1 cellular context compared by ENCODE assay signal in the genomic region with DNA sequence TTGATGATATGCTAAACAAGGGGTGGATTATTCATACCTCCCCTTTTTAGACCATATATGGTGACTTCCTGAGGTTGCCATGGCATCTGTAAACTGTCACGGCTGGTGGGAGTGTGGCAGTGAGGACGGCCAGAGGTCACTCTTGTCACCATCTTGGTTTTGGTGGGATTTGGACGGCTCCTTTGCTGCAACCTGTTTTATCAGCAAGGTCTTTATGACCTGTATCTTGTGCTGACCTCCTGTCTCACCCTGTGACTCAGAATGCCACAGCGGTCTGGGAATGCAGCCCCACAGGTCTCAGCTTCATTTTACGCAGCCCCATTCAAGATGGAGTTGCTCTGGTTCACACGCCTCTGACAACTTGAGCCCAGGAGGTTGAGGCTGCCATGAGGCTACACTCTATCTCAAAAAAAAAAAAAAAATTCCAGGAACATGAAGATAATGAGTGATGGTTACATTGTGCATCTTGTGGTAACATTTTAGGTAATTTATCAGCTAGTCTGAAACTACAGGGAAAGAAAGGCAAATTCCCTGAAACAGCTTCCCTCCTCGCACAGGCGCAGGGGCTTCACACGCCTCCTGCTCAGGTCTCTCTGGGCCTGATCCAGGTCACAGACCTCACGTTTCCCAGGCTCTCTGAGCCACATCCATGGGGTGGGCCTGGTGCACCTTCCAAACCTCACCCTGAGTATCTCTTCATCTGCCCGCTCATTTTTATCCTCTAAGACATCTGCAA.
TF ChIP-seq lines count a peak whose summit lies in the region.

No MANE protein-coding gene starts in this region.

TF ChIP-seq in HCT116, 20 proteins besides CTCF, POLR2A, EP300 and RAD21:
- TF ChIP-seq ZNF274 (IDR thresholded peaks at IDR 0.05; ENCODE audit: low read depth, low read length) (no peak), FOSL1 (IDR thresholded peaks at IDR 0.05; ENCODE audit: low read depth) (no peak), EZH2phosphoT487 (IDR thresholded peaks at IDR 0.05; ENCODE audit: borderline replicate concordance) (no peak), SP1 (IDR thresholded peaks at IDR 0.05; ENCODE audit: low read depth) (no peak), JUND (IDR thresholded peaks at IDR 0.05) (no peak), SIN3A (IDR thresholded peaks at IDR 0.05; ENCODE audit: low read depth) (no peak), CBX3 (IDR thresholded peaks at IDR 0.05; ENCODE audit: low read depth) (no peak)
- TF ChIP-seq, protein P1, sequence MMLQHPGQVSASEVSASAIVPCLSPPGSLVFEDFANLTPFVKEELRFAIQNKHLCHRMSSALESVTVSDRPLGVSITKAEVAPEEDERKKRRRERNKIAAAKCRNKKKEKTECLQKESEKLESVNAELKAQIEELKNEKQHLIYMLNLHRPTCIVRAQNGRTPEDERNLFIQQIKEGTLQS (IDR thresholded peaks at IDR 0.05), result no peak
TF ChIP-seq in HCT116: peak in this region for 0.
